ENCODE assay signal across 27 cellular contexts in the genomic region with DNA sequence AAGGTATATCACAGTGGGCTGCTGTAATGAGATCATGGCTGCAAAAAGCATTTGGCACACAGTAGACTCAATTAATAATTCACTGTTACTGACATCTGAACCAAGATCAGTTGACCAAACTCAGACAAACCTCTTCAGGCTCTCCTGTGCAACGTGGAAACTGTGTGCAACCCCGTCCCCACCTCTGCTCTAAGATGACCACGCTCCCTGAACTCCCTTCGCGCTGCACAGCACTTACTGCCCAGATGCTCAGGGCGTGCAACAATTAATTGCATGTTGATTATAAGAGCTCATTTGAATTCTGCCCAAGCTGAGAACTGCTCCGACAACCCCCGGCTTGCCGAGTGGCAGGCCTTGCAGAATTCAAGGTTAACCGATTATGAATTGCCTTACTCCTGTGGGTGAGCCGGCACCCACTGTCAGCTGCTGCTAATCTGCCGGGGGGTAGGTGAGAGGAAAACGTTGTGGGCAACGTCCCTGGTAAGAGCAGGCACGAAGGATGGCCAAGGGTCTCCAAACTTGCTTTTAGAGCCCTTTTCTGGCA. TPM values are rescaled to one million over a fixed set of nuclear protein-coding genes. Genes with fewer than 3 reads are reported as not detected.
"Had no signal": no experiment of that assay in that cellular context is flagged by ENCODE, and none has a peak within 500 bp of the region (broad histone marks: within the 10 kb centered on the region; RNA-seq: fewer than 3 reads in every experiment).

No MANE protein-coding gene starts in this region.

- DNase-seq: activated CD4-positive, alpha-beta memory T cell treated with anti-CD3 and anti-CD28 coated beads, Interleukin-2, amount 10 ng/mL, durations not matched to agents 7 days and 5 days; activated CD4-positive, alpha-beta T cell treated with anti-CD3 and anti-CD28 coated beads for 1 hour; activated CD4-positive, alpha-beta T cell treated with anti-CD3 and anti-CD28 coated beads, Interleukin-2, amount 10 ng/mL, durations not matched to agents 7 days and 5 days; activated naive CD4-positive, alpha-beta T cell; activated T-cell treated with anti-CD3 and anti-CD28 coated beads, Interleukin-2, amount 50 U/mL, for 72 hours; adrenal gland; body of pancreas; cortex of kidney; foreskin keratinocyte; hypothalamus; immature natural killer cell; kidney; left colon; naive thymus-derived CD8-positive, alpha-beta T cell; pancreas; right cardiac atrium; spleen; stimulated activated naive CD4-positive, alpha-beta T cell; T-helper 2 cell; tibial artery had no signal

- H3K9me3 ChIP-seq: adrenal gland, body of pancreas, heart left ventricle, pancreas, spleen, suprapubic skin, tibial artery had no signal

- H3K4me1 ChIP-seq: adrenal gland, foreskin keratinocyte, pancreas had no signal

- H3K4me1 Mint-ChIP-seq: activated CD4-positive, alpha-beta memory T cell treated with anti-CD3 and anti-CD28 coated beads, Interleukin-2, amount 10 ng/mL, durations not matched to agents 7 days and 5 days; activated CD4-positive, alpha-beta T cell treated with anti-CD3 and anti-CD28 coated beads, Interleukin-2, amount 10 ng/mL, durations not matched to agents 7 days and 5 days; immature natural killer cell; memory B cell had no signal

- H3K27ac ChIP-seq: adrenal gland, body of pancreas, cardiac muscle cell, foreskin keratinocyte, heart left ventricle, pancreas, spleen, suprapubic skin, tibial artery had no signal

- H3K4me3 Mint-ChIP-seq: activated CD4-positive, alpha-beta memory T cell treated with anti-CD3 and anti-CD28 coated beads, Interleukin-2, amount 10 ng/mL, durations not matched to agents 7 days and 5 days; activated CD4-positive, alpha-beta T cell treated with anti-CD3 and anti-CD28 coated beads, Interleukin-2, amount 10 ng/mL, durations not matched to agents 7 days and 5 days; immature natural killer cell; memory B cell had no signal

- ATAC-seq: activated naive CD4-positive, alpha-beta T cell treated with anti-CD3 and anti-CD28 coated beads, Interleukin-2, amount 50 U/mL, for 72 hours; activated T-cell treated with anti-CD3 and anti-CD28 coated beads, Interleukin-2, amount 50 U/mL, for 72 hours; body of pancreas; esophagus mucosa; foreskin keratinocyte; heart left ventricle; left colon; naive thymus-derived CD8-positive, alpha-beta T cell; pancreas; right cardiac atrium had no signal

- H3K36me3 Mint-ChIP-seq: activated naive CD4-positive, alpha-beta T cell treated with anti-CD3 and anti-CD28 coated beads, Interleukin-2, amount 50 U/mL, for 72 hours; immature natural killer cell; memory B cell had no signal

- H3K36me3 ChIP-seq: adrenal gland, cardiac muscle cell, heart left ventricle, pancreas, spleen, suprapubic skin, tibial artery had no signal

- H3K9me3 Mint-ChIP-seq: activated CD4-positive, alpha-beta memory T cell treated with anti-CD3 and anti-CD28 coated beads, Interleukin-2, amount 10 ng/mL, durations not matched to agents 7 days and 5 days; activated CD4-positive, alpha-beta T cell treated with anti-CD3 and anti-CD28 coated beads, Interleukin-2, amount 10 ng/mL, durations not matched to agents 7 days and 5 days; activated naive CD4-positive, alpha-beta T cell treated with anti-CD3 and anti-CD28 coated beads, Interleukin-2, amount 50 U/mL, for 72 hours; activated T-cell treated with anti-CD3 and anti-CD28 coated beads, Interleukin-2, amount 50 U/mL, for 72 hours; immature natural killer cell; memory B cell; naive thymus-derived CD8-positive, alpha-beta T cell had no signal

- H3K4me3 ChIP-seq: adrenal gland, body of pancreas, cardiac muscle cell, pancreas, spleen, suprapubic skin, tibial artery had no signal

- H3K27ac Mint-ChIP-seq: activated CD4-positive, alpha-beta memory T cell treated with anti-CD3 and anti-CD28 coated beads, Interleukin-2, amount 10 ng/mL, durations not matched to agents 7 days and 5 days; activated CD4-positive, alpha-beta T cell treated with anti-CD3 and anti-CD28 coated beads, Interleukin-2, amount 10 ng/mL, durations not matched to agents 7 days and 5 days; activated naive CD4-positive, alpha-beta T cell treated with anti-CD3 and anti-CD28 coated beads, Interleukin-2, amount 50 U/mL, for 72 hours; activated T-cell treated with anti-CD3 and anti-CD28 coated beads, Interleukin-2, amount 50 U/mL, for 72 hours; immature natural killer cell; memory B cell; naive thymus-derived CD8-positive, alpha-beta T cell had no signal

RNA-seq across cellular contexts. Expression of gene GSG1L, which starts 1.3 kb away (rescaled TPM):
- total RNA-seq: activated CD4-positive, alpha-beta T cell treated with anti-CD3 and anti-CD28 coated beads, Interleukin-2, amount 10 ng/mL, durations not matched to agents 7 days and 5 days; activated T-cell treated with anti-CD3 and anti-CD28 coated beads, Interleukin-2, amount 50 U/mL, for 72 hours; adrenal gland; body of pancreas; cardiac muscle cell; esophagus mucosa; foreskin keratinocyte; kidney; liver; naive thymus-derived CD8-positive, alpha-beta T cell had no signal
- polyA plus RNA-seq: cardiac muscle cell; foreskin keratinocyte; immature natural killer cell; liver; naive thymus-derived CD8-positive, alpha-beta T cell had no signal
